1 cellular context compared by ENCODE assay signal in the genomic region with DNA sequence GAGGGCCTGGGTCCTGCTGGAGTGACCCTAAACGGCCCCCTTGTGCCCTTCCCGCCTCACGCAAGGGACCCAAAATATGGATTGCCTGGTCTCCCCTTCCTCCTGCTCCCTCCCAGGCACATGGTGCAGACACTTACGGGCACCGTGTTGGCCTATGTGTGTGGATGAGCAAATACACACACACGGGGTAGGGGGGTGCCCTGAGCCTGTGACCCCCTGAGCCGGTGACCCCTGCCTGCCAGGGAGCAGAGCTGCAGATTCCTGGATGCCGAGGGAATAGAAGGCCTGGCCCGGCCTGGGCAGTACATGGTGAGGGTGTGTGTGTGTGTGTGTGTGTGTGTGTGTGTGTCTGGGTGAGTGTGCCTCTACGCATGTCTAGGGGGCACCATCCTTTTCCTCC.
TF ChIP-seq lines count a peak whose summit lies in the region.

No MANE protein-coding gene starts in this region.

TF ChIP-seq in HEK293, 187 proteins besides CTCF, POLR2A, EP300 and RAD21 (continued from another document):
- TF ChIP-seq, protein P1, sequence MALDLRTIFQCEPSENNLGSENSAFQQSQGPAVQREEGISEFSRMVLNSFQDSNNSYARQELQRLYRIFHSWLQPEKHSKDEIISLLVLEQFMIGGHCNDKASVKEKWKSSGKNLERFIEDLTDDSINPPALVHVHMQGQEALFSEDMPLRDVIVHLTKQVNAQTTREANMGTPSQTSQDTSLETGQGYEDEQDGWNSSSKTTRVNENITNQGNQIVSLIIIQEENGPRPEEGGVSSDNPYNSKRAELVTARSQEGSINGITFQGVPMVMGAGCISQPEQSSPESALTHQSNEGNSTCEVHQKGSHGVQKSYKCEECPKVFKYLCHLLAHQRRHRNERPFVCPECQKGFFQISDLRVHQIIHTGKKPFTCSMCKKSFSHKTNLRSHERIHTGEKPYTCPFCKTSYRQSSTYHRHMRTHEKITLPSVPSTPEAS (tag by site-specific recombination; IDR thresholded peaks at IDR 0.05), result peak; percentile 66; the same call in 1 of the 2 replicates
TF ChIP-seq in HEK293: peak in this region for 3.
